3 cellular contexts compared by ENCODE assay signal in genomic region chr14:90939252-90939795, GRCh38.
A peak's percentile ranks its signal among the peaks of the same experiment; 100 is the strongest.
DNase-seq lines count a peak whose midpoint lies in the region; ATAC-seq, FAIRE-seq and TF ChIP-seq lines count a peak whose summit lies in the region.
"Not testable (repeated sequence)": the region's sequence is repeated elsewhere in the genome, so short reads cannot be mapped to it uniquely, and the experiment has no call there.

No MANE protein-coding gene starts in this region.

- BruUV-seq in K562 (replicated peaks; lab: Mats Ljungman, UMichigan) = not testable (repeated sequence)

- POLR2A ChIA-PET in HEK293 (lab: Yijun Ruan, JAX); K562 (lab: Yijun Ruan, JAX): not testable (repeated sequence)

- H3K4me2 ChIP-seq in K562 (ENCODE audit: insufficient read depth, low read length) = not testable (repeated sequence)

- not testable (repeated sequence) for TF ChIP-seq POLR2A in K562 (conservative IDR thresholded peaks at IDR 0.05)

- not testable (repeated sequence) for H3K79me2 ChIP-seq in K562 (ENCODE audit: control insufficient read depth, insufficient read depth, low read length)

- H3K9ac ChIP-seq in K562 (ENCODE audit: insufficient read depth in 1 of 2, low read depth in 2 of 2, low read length in 2 of 2) = not testable (repeated sequence)

- intact Hi-C loops in K562 (cut with micrococcal nuclease) = not testable (repeated sequence)

- not testable (repeated sequence) for H3K4me1 ChIP-seq in HEK293 (ENCODE audit: control insufficient read depth, insufficient read depth, low read length); K562 (replicated peaks in 1 of 2; ENCODE audit: control insufficient read depth in 2 of 2, insufficient read depth in 2 of 2, low read length in 2 of 2)

- H3K9me3 Mint-ChIP-seq in endothelial cell (ENCODE audit: unreplicated experiment) = peaks cover 22% of the 10 kb centered on the region

- peaks cover 50% of the 10 kb centered on the region for H3K36me3 Mint-ChIP-seq in endothelial cell (ENCODE audit: low read depth, unreplicated experiment)

- ATAC-seq in K562 = not testable (repeated sequence)

- H3K27me3 ChIP-seq in K562 (ENCODE audit: control insufficient read depth in 2 of 2, insufficient read depth in 2 of 2, low read length in 2 of 2) = not testable (repeated sequence)

- H3K36me3 ChIP-seq in HEK293 (ENCODE audit: control insufficient read depth in 2 of 2, insufficient read depth in 1 of 2, low read length in 2 of 2); K562 (ENCODE audit: control insufficient read depth, insufficient read depth, low read length): not testable (repeated sequence)

- not testable (repeated sequence) for FAIRE-seq in K562 (lab: Jason Lieb, UNC)

- H4K20me1 ChIP-seq in K562 (replicated peaks; ENCODE audit: control insufficient read depth, insufficient read depth, low read length) = not testable (repeated sequence)

- H3K4me3 Mint-ChIP-seq in endothelial cell (ENCODE audit: unreplicated experiment) = peak overlapping the region; percentile 11

- TF ChIP-seq RAD21 in K562 (CRISPR knock-in tag; conservative IDR thresholded peaks at IDR 0.05 in 1 of 2, IDR thresholded peaks at IDR 0.05 in 1 of 2) = not testable (repeated sequence)

- not testable (repeated sequence) for TF ChIP-seq CTCF in HEK293 (tag by site-specific recombination; IDR thresholded peaks at IDR 0.05); K562 (IDR thresholded peaks at IDR 0.05 in 2 of 3, conservative IDR thresholded peaks at IDR 0.05 in 1 of 3; ENCODE audit: insufficient read depth in 2 of 3, low read depth in 1 of 3, low read length in 3 of 3); endothelial cell (IDR thresholded peaks at IDR 0.05; ENCODE audit: unreplicated experiment)

- DNase-seq in K562 (ENCODE audit: extremely low read depth in 1 of 4, low spot score in 3 of 4); endothelial cell (ENCODE audit: low spot score): not testable (repeated sequence)

- H3K4me1 Mint-ChIP-seq in endothelial cell (ENCODE audit: unreplicated experiment) = not testable (repeated sequence)

- H3K9me1 ChIP-seq in K562 (ENCODE audit: control insufficient read depth, insufficient read depth, low read length) = not testable (repeated sequence)

- H3K27me3 Mint-ChIP-seq in endothelial cell (ENCODE audit: unreplicated experiment) = not testable (repeated sequence)

- not testable (repeated sequence) for H3K27ac ChIP-seq in HEK293 (ENCODE audit: extremely low read depth, low read depth, low read length); K562 (ENCODE audit: extremely low read depth, low read depth, low read length)

- H3K9me3 ChIP-seq in HEK293 (ENCODE audit: control insufficient read depth, insufficient read depth, low read depth, low read length); K562 (replicated peaks; ENCODE audit: control insufficient read depth, insufficient read depth, low read depth, low read length): not testable (repeated sequence)

- CTCF ChIA-PET in HEK293 (lab: Yijun Ruan, JAX); K562 (lab: Yijun Ruan, JAX; ENCODE audit: low intra/inter-chr PET ratio): not testable (repeated sequence)

- WGBS in K562 (ENCODE audit: insufficient coverage, low coverage, missing lambda C conversion rate) = 23% methylated on average over 4 of the region's 4 CpGs

- TF ChIP-seq EP300 in K562 (IDR thresholded peaks at IDR 0.05; ENCODE audit: low read length) = not testable (repeated sequence)

- not testable (repeated sequence) for H3K4me3 ChIP-seq in HEK293 (ENCODE audit: low read depth, low read length); K562

- H2AFZ ChIP-seq in K562 (ENCODE audit: low read depth, low read length) = not testable (repeated sequence)

- in situ Hi-C loops in K562 (cut with MboI) = not testable (repeated sequence)

- not testable (repeated sequence) for H3K27ac Mint-ChIP-seq in endothelial cell (ENCODE audit: unreplicated experiment)

TF ChIP-seq in HEK293, 187 proteins besides CTCF, POLR2A, EP300 and RAD21:
- TF ChIP-seq ZNF707 (tag by site-specific recombination; IDR thresholded peaks at IDR 0.05) = peak; percentile 98

TF ChIP-seq in K562, 482 proteins besides CTCF, POLR2A, EP300 and RAD21:
- TF ChIP-seq ZNF707 (CRISPR knock-in tag; conservative IDR thresholded peaks at IDR 0.05) = peak; percentile 94
- peak; percentile 99 for TF ChIP-seq ZNF431 (CRISPR knock-in tag; IDR thresholded peaks at IDR 0.05)
